ENCODE assay signal across 9 cellular contexts in the genomic region with DNA sequence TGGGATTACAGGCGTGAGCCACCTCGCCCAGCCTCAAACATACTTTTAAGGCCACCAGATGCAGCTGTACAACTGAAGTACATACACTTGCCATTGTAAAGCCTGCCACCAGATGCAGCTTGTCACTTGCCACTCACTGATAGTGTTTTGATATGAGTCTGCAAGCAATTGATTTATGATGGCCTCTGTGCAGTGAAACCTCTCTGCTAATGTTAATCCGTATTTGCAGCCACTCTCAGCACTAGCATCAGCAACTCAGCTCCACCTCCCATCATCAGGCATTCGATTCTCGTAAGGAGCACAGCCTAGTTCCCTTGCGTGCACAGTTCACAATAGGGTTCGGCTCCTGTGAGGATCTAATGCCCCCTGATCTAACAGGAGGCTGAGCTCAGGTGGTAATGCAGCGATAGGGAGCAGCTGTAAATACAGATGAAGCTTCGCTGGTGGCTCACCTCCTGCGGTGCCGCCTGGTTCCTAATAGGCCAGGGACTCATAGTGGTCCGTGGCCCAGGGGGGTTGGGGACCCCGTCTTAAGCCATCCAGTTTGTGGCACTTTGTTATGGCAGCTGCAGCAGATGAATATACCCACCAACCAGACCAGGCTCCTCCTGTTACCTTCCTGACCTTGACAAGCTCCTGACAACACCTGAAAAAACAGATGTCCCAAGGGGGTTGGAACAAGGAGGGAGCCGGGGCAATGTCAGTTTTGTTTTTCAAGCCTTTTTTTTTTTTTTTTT. TPM values are rescaled to one million over a fixed set of nuclear protein-coding genes. Genes with fewer than 3 reads are reported as not detected.
A peak's percentile ranks its signal among the peaks of the same experiment; 100 is the strongest.
DNase-seq lines count a peak whose midpoint lies in the region; ATAC-seq and TF ChIP-seq lines count a peak whose summit lies in the region.
"Had no signal": no experiment of that assay in that cellular context is flagged by ENCODE, and none has a peak within 500 bp of the region (broad histone marks: within the 10 kb centered on the region; RNA-seq: fewer than 3 reads in every experiment).

No MANE protein-coding gene starts in this region.

- peaks cover 49% of the 10 kb centered on the region for H3F3A ChIP-seq in MM.1S (ENCODE audit: insufficient read depth, low read length)

- H3K9ac ChIP-seq in MM.1S (ENCODE audit: low read length): peak overlapping the region; percentile 100

- CTCF ChIA-PET in CD4-positive, alpha-beta T cell (lab: Charles Lee): interaction anchor here (1.0 kb wide), 1 partner anchor 34 kb away, joined by 3 read pairs; no protein-coding TSS in a partner anchor

- no peak for TF ChIP-seq CTCF in CD4-positive, alpha-beta T cell (IDR thresholded peaks at IDR 0.05)
- TF ChIP-seq CTCF in MM.1S (IDR thresholded peaks at IDR 0.05; ENCODE audit: low read length): no peak
- no peak for TF ChIP-seq CTCF in nephron (IDR thresholded peaks at IDR 0.05; ENCODE audit: unreplicated experiment in 3 of 3)

- peaks cover 38% of the 10 kb centered on the region for H3K79me2 ChIP-seq in MM.1S (ENCODE audit: low read length)

- H3K27ac Mint-ChIP-seq in CD4-positive, alpha-beta T cell: peak overlapping the region; percentile 96
- H3K27ac Mint-ChIP-seq in activated naive CD8-positive, alpha-beta T cell treated with anti-CD3 and anti-CD28 coated beads, Interleukin-2, amount 50 U/mL, for 24 hours: peak overlapping the region; percentile 95
- H3K27ac Mint-ChIP-seq in nephron: peak overlapping the region; percentile 87 to 98 (median 96)

- peaks cover 36% of the 10 kb centered on the region for H3K36me3 Mint-ChIP-seq in CD4-positive, alpha-beta T cell (ENCODE audit: low read depth)
- H3K36me3 Mint-ChIP-seq in activated naive CD8-positive, alpha-beta T cell treated with anti-CD3 and anti-CD28 coated beads, Interleukin-2, amount 50 U/mL, for 24 hours (ENCODE audit: low read depth): peaks cover 32% of the 10 kb centered on the region
- peaks cover 9% of the 10 kb centered on the region for H3K36me3 Mint-ChIP-seq in nephron (ENCODE audit: low read depth)

- no peaks in the 10 kb centered on the region for H3K9me3 ChIP-seq in CD4-positive, alpha-beta T cell (ENCODE audit: control insufficient read depth, low read length)
- no peaks in the 10 kb centered on the region for H3K9me3 ChIP-seq in MM.1S (replicated peaks; ENCODE audit: insufficient read depth, low read length)
- H3K9me3 ChIP-seq: SJSA1 had no signal

- H3K27me3 ChIP-seq in CD4-positive, alpha-beta T cell (ENCODE audit: control insufficient read depth, insufficient read depth, low read length): no peaks in the 10 kb centered on the region
- H3K27me3 ChIP-seq in MM.1S (replicated peaks; ENCODE audit: insufficient read depth, low read length): no peaks in the 10 kb centered on the region
- H3K27me3 ChIP-seq: SJSA1 had no signal

- H3K4me2 ChIP-seq in MM.1S (ENCODE audit: low read depth, low read length): peak overlapping the region; percentile 99

- H3K36me3 ChIP-seq in MM.1S (replicated peaks; ENCODE audit: insufficient read depth, low read length): peaks cover 27% of the 10 kb centered on the region

- no peaks in the 10 kb centered on the region for H3K27me3 Mint-ChIP-seq in CD4-positive, alpha-beta T cell
- H3K27me3 Mint-ChIP-seq in activated naive CD8-positive, alpha-beta T cell treated with anti-CD3 and anti-CD28 coated beads, Interleukin-2, amount 50 U/mL, for 24 hours: no peaks in the 10 kb centered on the region
- H3K27me3 Mint-ChIP-seq in nephron (ENCODE audit: low read depth): no peaks in the 10 kb centered on the region

- peaks cover 32% of the 10 kb centered on the region for H3K4me1 Mint-ChIP-seq in CD4-positive, alpha-beta T cell (ENCODE audit: low read depth)
- peaks cover 36% of the 10 kb centered on the region for H3K4me1 Mint-ChIP-seq in activated naive CD8-positive, alpha-beta T cell treated with anti-CD3 and anti-CD28 coated beads, Interleukin-2, amount 50 U/mL, for 24 hours
- H3K4me1 Mint-ChIP-seq in nephron: peaks cover 32% of the 10 kb centered on the region

- no peaks in the 10 kb centered on the region for H3K9me2 ChIP-seq in MM.1S (replicated peaks; ENCODE audit: insufficient read depth, low read length)

- 0 out of 2 replicates have a peak overlapping the region, but pooled peaks have one; percentile 2 for H2AFZ ChIP-seq in MM.1S (ENCODE audit: low read length)

- intact Hi-C loops in CD4-positive, alpha-beta T cell (cut with DNase I, micrococcal nuclease): loop anchor here (2.0 to 10.0 kb wide), 8 partner anchors 62 to 804 kb away; partner anchors contain the start of genes SLC12A3 (in 2 of the 2), ARL2BP (in 1 of the 2), CCDC102A (in 1 of the 2) and KATNB1 (in 1 of the 2)

- POLR2A ChIA-PET in CD4-positive, alpha-beta T cell (lab: Charles Lee): interaction anchor here (0.6 to 4.5 kb wide), 12 partner anchors 9 to 479 kb away, joined by 3 to 31 read pairs (median 6); partner anchors contain the start of genes NLRC5, NUDT21, OGFOD1 and PSME3IP1

- peak overlapping the region; percentile 43 for H3K4me3 ChIP-seq in MM.1S (ENCODE audit: low read length)

- peaks cover 24% of the 10 kb centered on the region for H3K4me1 ChIP-seq in MM.1S (ENCODE audit: low read length)

- no peak for ATAC-seq in CD4-positive, alpha-beta T cell (ENCODE audit: poor library complexity)
- no peak for ATAC-seq in activated naive CD8-positive, alpha-beta T cell treated with anti-CD3 and anti-CD28 coated beads, Interleukin-2, amount 50 U/mL, for 24 hours
- ATAC-seq in HG03521 (IDR thresholded peaks at IDR 0.05; ENCODE audit: unreplicated experiment): no peak
- ATAC-seq in GM21786 (IDR thresholded peaks at IDR 0.05; ENCODE audit: unreplicated experiment): no peak

- H3K27ac ChIP-seq in CD4-positive, alpha-beta T cell (ENCODE audit: low read depth, low read length): no peak overlapping the region
- H3K27ac ChIP-seq in MM.1S (ENCODE audit: low read length): peak overlapping the region; percentile 100

- peak overlapping the region; percentile 99 for H3K4me3 Mint-ChIP-seq in CD4-positive, alpha-beta T cell
- peak overlapping the region; percentile 92 for H3K4me3 Mint-ChIP-seq in activated naive CD8-positive, alpha-beta T cell treated with anti-CD3 and anti-CD28 coated beads, Interleukin-2, amount 50 U/mL, for 24 hours
- peak overlapping the region; percentile 85 to 99 (median 93) for H3K4me3 Mint-ChIP-seq in nephron

- peaks cover 29% of the 10 kb centered on the region for H4K20me1 ChIP-seq in MM.1S (ENCODE audit: insufficient read depth, low read length)

- H3K9me3 Mint-ChIP-seq in CD4-positive, alpha-beta T cell: no peaks in the 10 kb centered on the region
- H3K9me3 Mint-ChIP-seq in activated naive CD8-positive, alpha-beta T cell treated with anti-CD3 and anti-CD28 coated beads, Interleukin-2, amount 50 U/mL, for 24 hours: no peaks in the 10 kb centered on the region
- H3K9me3 Mint-ChIP-seq in nephron: no peaks in the 10 kb centered on the region

- no peak for DNase-seq in CD4-positive, alpha-beta T cell
- DNase-seq in MM.1S: peak; percentile 54
- DNase-seq in activated naive CD8-positive, alpha-beta T cell treated with anti-CD3 and anti-CD28 coated beads, Interleukin-2, amount 50 U/mL, for 24 hours: no peak
- DNase-seq in activated CD8-positive, alpha-beta memory T cell treated with anti-CD3 and anti-CD28 coated beads, Interleukin-2, amount 50 U/mL, for 48 hours: no peak
- DNase-seq in T1000 (lab: John Stamatoyannopoulos, UW): no peak

RNA-seq across cellular contexts. Expression of gene HERPUD1, which starts 1.3 kb away (rescaled TPM):
- 100 to 1,000 TPM; 217 to 227 TPM for total RNA-seq in CD4-positive, alpha-beta T cell

RNA-seq across cellular contexts. Expression of gene CETP, which starts 31.1 kb away (rescaled TPM):
- not detected for total RNA-seq in CD4-positive, alpha-beta T cell

RNA-seq across cellular contexts. Expression of gene NLRC5, which starts 58.7 kb away (rescaled TPM):
- 100 to 1,000 TPM; 424 to 434 TPM for total RNA-seq in CD4-positive, alpha-beta T cell
